Comparison of ENCODE assay signal across 24 cellular contexts in the genomic region with DNA sequence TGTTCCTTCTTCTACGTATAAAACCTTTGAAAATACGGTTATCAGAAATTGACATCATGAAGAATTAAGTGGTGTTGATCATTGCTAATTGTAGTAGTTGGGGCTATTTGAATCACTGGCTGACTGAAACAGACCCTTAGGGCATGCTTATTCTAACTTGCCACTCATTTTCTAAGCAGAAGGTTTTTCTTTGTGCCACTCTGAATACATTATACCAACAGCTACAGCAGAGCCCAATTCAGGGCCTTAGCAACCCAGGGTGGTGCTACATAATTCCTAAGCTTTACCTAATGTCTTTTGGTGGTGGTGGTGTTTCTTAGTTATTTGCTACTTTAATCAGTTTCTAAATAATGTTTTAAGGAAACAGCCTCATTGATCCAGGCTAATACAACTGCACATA.
DNase-seq lines count a peak whose midpoint lies in the region; ATAC-seq and TF ChIP-seq lines count a peak whose summit lies in the region.
"Had no signal": no experiment of that assay in that cellular context is flagged by ENCODE, and none has a peak within 500 bp of the region (broad histone marks: within the 10 kb centered on the region; RNA-seq: fewer than 3 reads in every experiment).

No MANE protein-coding gene starts in this region.

- H3K9me3 ChIP-seq in neural progenitor cell (ENCODE audit: low read depth), result no peaks in the 10 kb centered on the region
- H3K9me3 ChIP-seq: BE2C, SJCRH30 had no signal

- H3K4me3 ChIP-seq in neural progenitor cell, result no peak overlapping the region
- H3K4me3 ChIP-seq: SJCRH30 had no signal

- peak overlapping the region; percentile 5 for H3K4me2 ChIP-seq in neural progenitor cell

- POLR2A ChIA-PET in WTC11 (lab: Charles Lee), result no interaction called here

- DNase-seq in NCI-H1417 (lab: John Stamatoyannopoulos, UW) (peak in 2 of 3 experiments; percentile 45 to 82), NCI-H1417 treated with DMSO at 0.1 percent for 48 hours (lab: John Stamatoyannopoulos, UW) (no peak), NCI-H146 (lab: John Stamatoyannopoulos, UW) (peak; percentile 94), WTC11 (ENCODE audit: low spot score) (no peak), neural progenitor cell (ENCODE audit: low spot score) (no peak), NCI-H2227 treated with DMSO at 0.1 percent for 48 hours (lab: John Stamatoyannopoulos, UW) (no peak), DMS153 treated with DMSO at 0.1 percent for 48 hours (lab: John Stamatoyannopoulos, UW; ENCODE audit: unreplicated experiment) (no peak)
- DNase-seq: 8988T; ACHN; BE2C; CD8-positive, alpha-beta memory T cell; DMS 273 treated with DMSO at 0.1 percent for 48 hours; Karpas-422; NCI-H1092; NCI-H1694 treated with DMSO at 0.1 percent for 48 hours; NCI-H226; NCI-H510A; NCI-H774; PC-3; SJCRH30; T-cell had no signal

- H3K4me1 ChIP-seq in neural progenitor cell, result peaks cover 21% of the 10 kb centered on the region
- H3K4me1 ChIP-seq: BE2C, SJCRH30 had no signal

- H2AFZ ChIP-seq in neural progenitor cell (replicated peaks), result no peak overlapping the region

- TF ChIP-seq CTCF in WTC11 (IDR thresholded peaks at IDR 0.05) (no peak), neural progenitor cell (IDR thresholded peaks at IDR 0.05) (no peak)

- no peak overlapping the region for H3K27ac Mint-ChIP-seq in WTC11
- no peak overlapping the region for H3K27ac Mint-ChIP-seq in neural progenitor cell
- H3K27ac Mint-ChIP-seq: CD14-positive monocyte; CD8-positive, alpha-beta memory T cell; T-cell had no signal

- H4K20me1 ChIP-seq in neural progenitor cell (ENCODE audit: low read depth), result no peaks in the 10 kb centered on the region

- CTCF ChIA-PET in WTC11 (lab: Charles Lee), result no interaction called here

- no peaks in the 10 kb centered on the region for H3K79me2 ChIP-seq in neural progenitor cell (ENCODE audit: low read depth)

- ATAC-seq in WTC11, result peak; percentile 53
- ATAC-seq in HG02623 (IDR thresholded peaks at IDR 0.05; ENCODE audit: unreplicated experiment), result no peak
- ATAC-seq: PC-3, Right ventricle myocardium inferior, T-cell had no signal

- H3K9me3 Mint-ChIP-seq in WTC11 (no peaks in the 10 kb centered on the region), neural progenitor cell (no peaks in the 10 kb centered on the region)

- peaks cover 22% of the 10 kb centered on the region for H3K4me1 Mint-ChIP-seq in WTC11
- H3K4me1 Mint-ChIP-seq in neural progenitor cell, result peaks cover 21% of the 10 kb centered on the region
- H3K4me1 Mint-ChIP-seq: CD14-positive monocyte; CD8-positive, alpha-beta memory T cell; T-cell had no signal

- H3K27me3 ChIP-seq in neural progenitor cell, result no peaks in the 10 kb centered on the region
- H3K27me3 ChIP-seq: BE2C, SJCRH30 had no signal

- H3F3A ChIP-seq in neural progenitor cell (ENCODE audit: low read depth), result peaks cover 5% of the 10 kb centered on the region

- H3K36me3 Mint-ChIP-seq in WTC11 (no peaks in the 10 kb centered on the region), neural progenitor cell (no peaks in the 10 kb centered on the region)
- H3K36me3 Mint-ChIP-seq: CD14-positive monocyte; CD8-positive, alpha-beta memory T cell; T-cell had no signal

- no peaks in the 10 kb centered on the region for H3K36me3 ChIP-seq in neural progenitor cell
- H3K36me3 ChIP-seq: BE2C, SJCRH30 had no signal

- no peak overlapping the region for H3K27ac ChIP-seq in neural progenitor cell
- H3K27ac ChIP-seq: SJCRH30 had no signal

- no peak overlapping the region for H3K4me3 Mint-ChIP-seq in WTC11
- no peak overlapping the region for H3K4me3 Mint-ChIP-seq in neural progenitor cell
- H3K4me3 Mint-ChIP-seq: CD14-positive monocyte; CD8-positive, alpha-beta memory T cell; T-cell had no signal

- no peak overlapping the region for H3K9ac ChIP-seq in neural progenitor cell

- H3K27me3 Mint-ChIP-seq in WTC11 (ENCODE audit: low read depth) (no peaks in the 10 kb centered on the region), neural progenitor cell (ENCODE audit: insufficient read depth, low read depth) (no peaks in the 10 kb centered on the region)
- H3K27me3 Mint-ChIP-seq: CD8-positive, alpha-beta memory T cell; T-cell had no signal

TF ChIP-seq in WTC11, 78 proteins besides CTCF, POLR2A, EP300 and RAD21:
- TF ChIP-seq CBFB (CRISPR knock-in tag; IDR thresholded peaks at IDR 0.05; ENCODE audit: low read depth) (no peak), SMAD4 (CRISPR knock-in tag; IDR thresholded peaks at IDR 0.05) (no peak), ZNF416 (CRISPR knock-in tag; IDR thresholded peaks at IDR 0.05) (no peak), PRRX2 (CRISPR knock-in tag; IDR thresholded peaks at IDR 0.05) (no peak), FOXP1 (CRISPR knock-in tag; IDR thresholded peaks at IDR 0.05; ENCODE audit: borderline replicate concordance) (no peak), KAT7 (CRISPR knock-in tag; IDR thresholded peaks at IDR 0.05; ENCODE audit: borderline replicate concordance) (no peak), ZNF138 (CRISPR knock-in tag; conservative IDR thresholded peaks at IDR 0.05) (no peak), MXD4 (CRISPR knock-in tag; IDR thresholded peaks at IDR 0.05; ENCODE audit: borderline replicate concordance) (no peak), ZNF219 (CRISPR knock-in tag; IDR thresholded peaks at IDR 0.05; ENCODE audit: borderline replicate concordance) (no peak), ZNF671 (CRISPR knock-in tag; IDR thresholded peaks at IDR 0.05) (no peak), ATF3 (CRISPR knock-in tag; conservative IDR thresholded peaks at IDR 0.05) (no peak), ATF2 (CRISPR knock-in tag; IDR thresholded peaks at IDR 0.05; ENCODE audit: borderline replicate concordance, low read depth) (no peak)

Comparison
In these comparisons a context has a peak if more than half of its experiments do, and no peak if none do; other contexts are left out.
1. DNase-seq: peak in NCI-H1417 (2 of 3) and NCI-H146 (single experiment); none in NCI-H1417 treated with DMSO at 0.1 percent for 48 hours (single experiment), WTC11 (single experiment), neural progenitor cell (single experiment), NCI-H2227 treated with DMSO at 0.1 percent for 48 hours (single experiment) and DMS153 treated with DMSO at 0.1 percent for 48 hours (single experiment).